In genomic region chr7:32462966-32463365, GRCh38 we compare ENCODE assay signal across 19 cellular contexts. TPM values are rescaled to one million over a fixed set of nuclear protein-coding genes. Genes with fewer than 3 reads are reported as not detected.
DNase-seq lines count a peak whose midpoint lies in the region; ATAC-seq, FAIRE-seq and TF ChIP-seq lines count a peak whose summit lies in the region.
"Had no signal": no experiment of that assay in that cellular context is flagged by ENCODE, and none has a peak within 500 bp of the region (broad histone marks: within the 10 kb centered on the region; RNA-seq: fewer than 3 reads in every experiment).

No MANE protein-coding gene starts in this region.

- no peaks in the 10 kb centered on the region for H3K36me3 Mint-ChIP-seq in GM23338 (ENCODE audit: low read depth)
- H3K36me3 Mint-ChIP-seq: CD8-positive, alpha-beta memory T cell had no signal

- 0 out of 2 replicates have a peak, but pooled peaks cover 3% of the 10 kb centered on the region for H3K9me2 ChIP-seq in GM23338 (ENCODE audit: insufficient read depth)

- no peaks in the 10 kb centered on the region for H3K9me3 Mint-ChIP-seq in GM23338
- H3K9me3 Mint-ChIP-seq: CD8-positive, alpha-beta memory T cell had no signal

- intact Hi-C loops in esophagus muscularis mucosa (cut with DNase I) = no loop called here
- intact Hi-C loops in A673 (cut with micrococcal nuclease; ENCODE audit: unreplicated experiment) = no loop called here
- intact Hi-C loops in colonic mucosa (cut with DNase I) = no loop called here

- no peak for TF ChIP-seq EP300 in esophagus muscularis mucosa (IDR thresholded peaks at IDR 0.05)

- H2AFZ ChIP-seq in GM23338 = no peak overlapping the region

- TF ChIP-seq POLR2A in esophagus muscularis mucosa (IDR thresholded peaks at IDR 0.05; ENCODE audit: low read depth) = no peak
- TF ChIP-seq POLR2A in GM12892 (IDR thresholded peaks at IDR 0.05; ENCODE audit: low read depth, low read length) = no peak

- CTCF ChIA-PET in A673 (lab: Charles Lee) = no interaction called here

- no peak overlapping the region for H3K4me3 Mint-ChIP-seq in GM23338
- H3K4me3 Mint-ChIP-seq: CD8-positive, alpha-beta memory T cell had no signal

- no peak overlapping the region for H3K27ac Mint-ChIP-seq in GM23338
- H3K27ac Mint-ChIP-seq: CD8-positive, alpha-beta memory T cell had no signal

- H3K79me2 ChIP-seq in GM23338 (replicated peaks; ENCODE audit: insufficient read depth) = no peaks in the 10 kb centered on the region

- H3K27me3 Mint-ChIP-seq in GM23338 (ENCODE audit: insufficient read depth, low read depth, poor library complexity) = no peaks in the 10 kb centered on the region

- H3K36me3 ChIP-seq in GM23338 (ENCODE audit: insufficient read depth) (no peaks in the 10 kb centered on the region), esophagus muscularis mucosa (no peaks in the 10 kb centered on the region), A673 (ENCODE audit: insufficient read depth, low read length, poor library complexity, severe bottlenecking) (no peaks in the 10 kb centered on the region), colonic mucosa (no peaks in the 10 kb centered on the region)
- H3K36me3 ChIP-seq: BE2C, Peyer's patch, SJCRH30 had no signal

- peaks cover 11% of the 10 kb centered on the region for H3K4me1 Mint-ChIP-seq in GM23338
- H3K4me1 Mint-ChIP-seq: CD8-positive, alpha-beta memory T cell had no signal

- H3K4me1 ChIP-seq in GM23338 (ENCODE audit: insufficient read depth) (peaks cover 3% of the 10 kb centered on the region; the same call in 1 of the 2 replicates), esophagus muscularis mucosa (no peaks in the 10 kb centered on the region), A673 (ENCODE audit: insufficient read depth, low read length, poor library complexity, severe bottlenecking) (no peaks in the 10 kb centered on the region), colonic mucosa (no peaks in the 10 kb centered on the region)
- H3K4me1 ChIP-seq: BE2C, Peyer's patch, SJCRH30 had no signal

- H3K4me3 ChIP-seq in GM23338 (no peak overlapping the region), esophagus muscularis mucosa (no peak overlapping the region), A673 (ENCODE audit: low read depth, low read length, poor library complexity, severe bottlenecking) (no peak overlapping the region), colonic mucosa (no peak overlapping the region)
- H3K4me3 ChIP-seq: Peyer's patch, SJCRH30 had no signal

- no TSS peak for BruUV-seq in A673 (replicated peaks; lab: Mats Ljungman, UMichigan)

- H3K27me3 ChIP-seq in GM23338 (ENCODE audit: insufficient read depth) (no peaks in the 10 kb centered on the region), esophagus muscularis mucosa (no peaks in the 10 kb centered on the region), A673 (replicated peaks; ENCODE audit: insufficient read depth, low read depth, low read length, poor library complexity) (peaks cover 4% of the 10 kb centered on the region), colonic mucosa (no peaks in the 10 kb centered on the region)
- H3K27me3 ChIP-seq: BE2C, Peyer's patch, SJCRH30 had no signal

- no peak for DNase-seq in GM23338 (ENCODE audit: low spot score)
- DNase-seq in NCI-H187 treated with DMSO at 0.1 percent for 48 hours (lab: John Stamatoyannopoulos, UW) = peak; percentile 33
- DNase-seq in NCI-H226 = peak; percentile 40
- DNase-seq in esophagus muscularis mucosa (ENCODE audit: extremely low spot score) = peak; percentile 31
- DNase-seq in A673 (ENCODE audit: low spot score) = no peak
- DNase-seq in colonic mucosa = no peak
- DNase-seq in GM12892 (ENCODE audit: insufficient read length) = no peak
- DNase-seq: BE2C; CD8-positive, alpha-beta memory T cell; MV-4-11; NCI-H146; NCI-H2227 treated with DMSO at 0.1 percent for 48 hours; NCI-H526 treated with DMSO at 0.1 percent for 48 hours; Peyer's patch had no signal

- 67% methylated on average over 1 of the region's 1 CpG for WGBS in esophagus muscularis mucosa

- no peak for ATAC-seq in GM23338
- ATAC-seq in HG03342 (IDR thresholded peaks at IDR 0.05; ENCODE audit: unreplicated experiment) = no peak
- ATAC-seq: HCT116 had no signal

- TF ChIP-seq CTCF in GM23338 (conservative IDR thresholded peaks at IDR 0.05; ENCODE audit: low read depth in 2 of 2) (no peak), esophagus muscularis mucosa (IDR thresholded peaks at IDR 0.05) (no peak), A673 (conservative IDR thresholded peaks at IDR 0.05; ENCODE audit: low read depth, low read length) (no peak), colonic mucosa (IDR thresholded peaks at IDR 0.05) (no peak)

- POLR2A ChIA-PET in A673 (lab: Charles Lee; ENCODE audit: low non-redundant PET) = no interaction called here

- H3K4me2 ChIP-seq in GM23338 = 0 out of 2 replicates have a peak overlapping the region, but pooled peaks have one; percentile 26

- no peak overlapping the region for H3K27ac ChIP-seq in GM23338 (ENCODE audit: low read depth)
- no peak overlapping the region for H3K27ac ChIP-seq in esophagus muscularis mucosa (replicated peaks in 1 of 4)
- no peak overlapping the region for H3K27ac ChIP-seq in A673 (ENCODE audit: low read depth, low read length, poor library complexity, severe bottlenecking)
- H3K27ac ChIP-seq in colonic mucosa = no peak overlapping the region
- H3K27ac ChIP-seq: Peyer's patch, SJCRH30 had no signal

- H3K9ac ChIP-seq in colonic mucosa (ENCODE audit: low read depth in 2 of 2, low read length in 2 of 2) = no peak overlapping the region

- no peaks in the 10 kb centered on the region for H3F3A ChIP-seq in GM23338 (replicated peaks; ENCODE audit: low read depth)

- H3K9me3 ChIP-seq in esophagus muscularis mucosa (no peaks in the 10 kb centered on the region), A673 (ENCODE audit: low read depth, low read length, poor library complexity, severe bottlenecking) (no peaks in the 10 kb centered on the region), colonic mucosa (no peaks in the 10 kb centered on the region)
- H3K9me3 ChIP-seq: BE2C, Peyer's patch, SJCRH30 had no signal

- no peak for FAIRE-seq in GM12892 (lab: Jason Lieb, UNC)
- FAIRE-seq: GM18507, HTR-8/SVneo had no signal

- no peaks in the 10 kb centered on the region for H4K20me1 ChIP-seq in GM23338 (replicated peaks; ENCODE audit: insufficient read depth)

TF ChIP-seq in GM23338, 12 proteins besides CTCF, POLR2A, EP300 and RAD21 (continues in another document):
- TF ChIP-seq CREB1 (CRISPR knock-in tag; IDR thresholded peaks at IDR 0.05; ENCODE audit: low read depth) = no peak
- TF ChIP-seq ETS1 (IDR thresholded peaks at IDR 0.05) = no peak
- TF ChIP-seq ZNF331 (CRISPR knock-in tag; IDR thresholded peaks at IDR 0.05; ENCODE audit: low read depth) = no peak
- no peak for TF ChIP-seq ZNF114 (CRISPR knock-in tag; IDR thresholded peaks at IDR 0.05)
- no peak for TF ChIP-seq STAT1 (IDR thresholded peaks at IDR 0.05; ENCODE audit: unreplicated experiment)
- no peak for TF ChIP-seq REST (IDR thresholded peaks at IDR 0.05; ENCODE audit: unreplicated experiment)
- TF ChIP-seq JUNB (IDR thresholded peaks at IDR 0.05; ENCODE audit: unreplicated experiment) = no peak
- no peak for TF ChIP-seq EZH2phosphoT487 (IDR thresholded peaks at IDR 0.05; ENCODE audit: unreplicated experiment)
- no peak for TF ChIP-seq NANOG (IDR thresholded peaks at IDR 0.05; ENCODE audit: borderline replicate concordance)
- no peak for TF ChIP-seq EZH2 (IDR thresholded peaks at IDR 0.05; ENCODE audit: low read depth, unreplicated experiment)
- TF ChIP-seq POLR2AphosphoS5 (IDR thresholded peaks at IDR 0.05; ENCODE audit: low read depth) = no peak

RNA-seq across cellular contexts. Expression of gene LSM5, which starts 27.2 kb away (rescaled TPM):
- total RNA-seq in GM23338 (2014; rRNA removed; shearing (Covaris generic)) = 56.6 and 59.5 TPM in 2 replicates
- 469 and 513 TPM in 2 replicates for polyA plus RNA-seq in GM23338 (2016; fragmentation: Nextera tagmentation; extraction: Ambion mirVana)
- total RNA-seq in esophagus muscularis mucosa (10 to 100 TPM; 10.1 to 15.6 (median 12.6) TPM), A673 (2021) (89.3 and 109 TPM in 2 replicates), colonic mucosa (10 to 100 TPM; 42.7 to 64.3 TPM)
- 102 TPM for polyA plus RNA-seq in GM12892 (2012; ENCODE audit: missing spikeins)

RNA-seq across cellular contexts. Expression of gene AVL9, which starts 32.3 kb away (rescaled TPM):
- 33.8 and 35.0 TPM in 2 replicates for total RNA-seq in GM23338 (2014; rRNA removed; shearing (Covaris generic))
- 13.1 and 14.3 TPM in 2 replicates for polyA plus RNA-seq in GM23338 (2016; fragmentation: Nextera tagmentation; extraction: Ambion mirVana)
- total RNA-seq in esophagus muscularis mucosa (10 to 100 TPM; 18.8 to 27.7 (median 21.3) TPM), A673 (2021) (36.1 and 40.3 TPM in 2 replicates), colonic mucosa (10 to 100 TPM; 86.1 to 97.3 TPM)
- 16.9 TPM for polyA plus RNA-seq in GM12892 (2012; ENCODE audit: missing spikeins)

Comparison
In these comparisons a context has a peak if more than half of its experiments do, and no peak if none do; other contexts are left out.
1. DNase-seq: peak in NCI-H187 treated with DMSO at 0.1 percent for 48 hours (single experiment), NCI-H226 (single experiment) and esophagus muscularis mucosa (single experiment); none in GM23338 (single experiment), A673 (single experiment), colonic mucosa (single experiment) and GM12892 (single experiment).